25 cellular contexts compared by ENCODE assay signal in the genomic region with DNA sequence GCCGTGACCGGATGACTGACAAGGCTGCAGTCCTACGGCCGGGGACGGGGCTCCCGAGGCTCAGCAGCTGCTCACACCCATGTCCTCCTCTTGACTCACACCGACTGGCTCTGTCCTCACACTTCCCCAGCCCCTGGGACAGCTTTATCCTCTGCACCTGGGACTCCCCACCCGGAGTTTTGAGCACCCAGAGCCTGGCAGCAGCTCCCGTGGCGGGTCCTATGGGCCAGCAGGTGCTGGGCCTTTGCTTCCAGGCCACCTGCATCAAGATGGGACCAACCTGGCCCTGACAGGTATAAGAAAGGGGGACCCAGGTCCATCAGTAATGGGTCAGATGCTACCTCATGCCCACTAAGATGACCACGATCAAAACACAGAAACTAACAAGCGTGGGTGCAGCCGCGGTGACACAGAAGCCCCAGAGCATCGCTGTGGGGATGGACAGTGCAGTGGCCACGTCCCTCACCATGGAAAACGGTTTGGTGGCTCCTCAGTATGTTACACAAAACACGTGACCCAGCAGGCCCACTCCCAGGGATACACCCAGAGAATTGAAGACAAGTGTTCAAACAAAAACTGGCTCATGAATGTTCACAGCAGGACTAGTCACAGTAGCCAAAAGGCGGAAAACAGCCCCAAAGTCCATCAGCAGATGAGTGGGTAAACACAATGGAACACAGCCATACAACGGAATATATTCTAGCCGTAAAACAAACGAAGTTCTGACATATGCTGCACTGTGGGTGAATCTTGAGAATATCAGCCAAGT. TPM values are rescaled to one million over a fixed set of nuclear protein-coding genes. Genes with fewer than 3 reads are reported as not detected.
DNase-seq lines count a peak whose midpoint lies in the region; ATAC-seq and TF ChIP-seq lines count a peak whose summit lies in the region.
"Had no signal": no experiment of that assay in that cellular context is flagged by ENCODE, and none has a peak within 500 bp of the region (broad histone marks: within the 10 kb centered on the region; RNA-seq: fewer than 3 reads in every experiment).

No MANE protein-coding gene starts in this region.

- H3K4me1 Mint-ChIP-seq in activated naive CD8-positive, alpha-beta T cell treated with anti-CD3 and anti-CD28 coated beads, Interleukin-2, amount 50 U/mL, for 24 hours: peaks cover 22% of the 10 kb centered on the region
- peaks cover 14% of the 10 kb centered on the region for H3K4me1 Mint-ChIP-seq in activated naive CD8-positive, alpha-beta T cell treated with anti-CD3 and anti-CD28 coated beads for 36 hours
- H3K4me1 Mint-ChIP-seq in brain (peaks cover 22% of the 10 kb centered on the region), nephron (peaks cover 24% of the 10 kb centered on the region)
- H3K4me1 Mint-ChIP-seq in stimulated activated naive CD8-positive, alpha-beta T cell treated with anti-CD3 and anti-CD28 coated beads, Interleukin-15, amount 100 ng/mL, for 72 hours: peaks cover 37% of the 10 kb centered on the region

- no peaks in the 10 kb centered on the region for H3K36me3 ChIP-seq in mucosa of descending colon (ENCODE audit: low read depth)
- H3K36me3 ChIP-seq: BLaER1, Peyer's patch had no signal

- no peak overlapping the region for H3K4me3 ChIP-seq in mucosa of descending colon
- H3K4me3 ChIP-seq: BLaER1, Peyer's patch, SJSA1 had no signal

- H3K4me1 ChIP-seq in mucosa of descending colon (ENCODE audit: low read depth): peaks cover 35% of the 10 kb centered on the region

- H3K27me3 Mint-ChIP-seq in activated naive CD8-positive, alpha-beta T cell treated with anti-CD3 and anti-CD28 coated beads, Interleukin-2, amount 50 U/mL, for 24 hours: peaks cover 12% of the 10 kb centered on the region
- peaks cover 21% of the 10 kb centered on the region for H3K27me3 Mint-ChIP-seq in activated naive CD8-positive, alpha-beta T cell treated with anti-CD3 and anti-CD28 coated beads for 36 hours
- H3K27me3 Mint-ChIP-seq in brain (peaks cover 50% of the 10 kb centered on the region), nephron (ENCODE audit: low read depth) (peaks cover 40% of the 10 kb centered on the region)
- peaks cover 30% of the 10 kb centered on the region for H3K27me3 Mint-ChIP-seq in stimulated activated naive CD8-positive, alpha-beta T cell treated with anti-CD3 and anti-CD28 coated beads, Interleukin-15, amount 100 ng/mL, for 72 hours

- intact Hi-C loops in mucosa of descending colon (cut with DNase I, micrococcal nuclease): loop anchor here in 1 of 2 donors (5.0 kb wide), 1 partner anchor 53 kb away; no protein-coding TSS in a partner anchor

- no peak overlapping the region for H3K4me3 Mint-ChIP-seq in activated naive CD8-positive, alpha-beta T cell treated with anti-CD3 and anti-CD28 coated beads, Interleukin-2, amount 50 U/mL, for 24 hours
- no peak overlapping the region for H3K4me3 Mint-ChIP-seq in activated naive CD8-positive, alpha-beta T cell treated with anti-CD3 and anti-CD28 coated beads for 36 hours
- peak overlapping the region in 1 of 5 experiments; percentile 1 for H3K4me3 Mint-ChIP-seq in brain
- H3K4me3 Mint-ChIP-seq in nephron: peak overlapping the region in 1 of 3 experiments; percentile 12
- H3K4me3 Mint-ChIP-seq in stimulated activated naive CD8-positive, alpha-beta T cell treated with anti-CD3 and anti-CD28 coated beads, Interleukin-15, amount 100 ng/mL, for 72 hours: no peak overlapping the region

- H3K27ac Mint-ChIP-seq in activated naive CD8-positive, alpha-beta T cell treated with anti-CD3 and anti-CD28 coated beads, Interleukin-2, amount 50 U/mL, for 24 hours: peak overlapping the region; percentile 32
- H3K27ac Mint-ChIP-seq in activated naive CD8-positive, alpha-beta T cell treated with anti-CD3 and anti-CD28 coated beads for 36 hours: no peak overlapping the region
- H3K27ac Mint-ChIP-seq in brain (peak overlapping the region in 4 of 5 experiments; percentile 33 to 65 (median 46)), nephron (peak overlapping the region in 2 of 3 experiments; percentile 39 to 40)
- no peak overlapping the region for H3K27ac Mint-ChIP-seq in stimulated activated naive CD8-positive, alpha-beta T cell treated with anti-CD3 and anti-CD28 coated beads, Interleukin-15, amount 100 ng/mL, for 72 hours

- DNase-seq in activated naive CD8-positive, alpha-beta T cell treated with anti-CD3 and anti-CD28 coated beads, Interleukin-2, amount 50 U/mL, for 24 hours: no peak
- no peak for DNase-seq in activated naive CD8-positive, alpha-beta T cell treated with anti-CD3 and anti-CD28 coated beads for 36 hours
- DNase-seq in stimulated activated naive CD8-positive, alpha-beta T cell treated with anti-CD3 and anti-CD28 coated beads, Interleukin-15, amount 100 ng/mL, for 72 hours: no peak
- DNase-seq in NCI-H510A (lab: John Stamatoyannopoulos, UW) (no peak), mucosa of descending colon (no peak)
- DNase-seq in stimulated activated CD4-positive, alpha-beta T cell treated with anti-CD3 and anti-CD28 coated beads, Interleukin-1b, Interleukin-23, amount 100 ng/mL, for 48 hours: no peak
- DNase-seq: ACHN, Calu3, DMS153, GDM1, KBM-7, MM.1S, NCI-H1092, NCI-H146, NCI-H2029 treated with DMSO at 0.1 percent for 48 hours, NCI-H226, NCI-H524 treated with DMSO at 0.1 percent for 48 hours, NCI-H82, Peyer's patch had no signal

- TF ChIP-seq CTCF in brain (conservative IDR thresholded peaks at IDR 0.05): no peak
- TF ChIP-seq CTCF in nephron (IDR thresholded peaks at IDR 0.05; ENCODE audit: unreplicated experiment in 3 of 3): no peak
- TF ChIP-seq CTCF in mucosa of descending colon (IDR thresholded peaks at IDR 0.05): no peak

- ATAC-seq in activated naive CD8-positive, alpha-beta T cell treated with anti-CD3 and anti-CD28 coated beads, Interleukin-2, amount 50 U/mL, for 24 hours: no peak
- ATAC-seq in stimulated activated naive CD8-positive, alpha-beta T cell treated with anti-CD3 and anti-CD28 coated beads, Interleukin-15, amount 100 ng/mL, for 72 hours: no peak
- no peak for ATAC-seq in mucosa of descending colon

- no peaks in the 10 kb centered on the region for H3K9me3 Mint-ChIP-seq in activated naive CD8-positive, alpha-beta T cell treated with anti-CD3 and anti-CD28 coated beads, Interleukin-2, amount 50 U/mL, for 24 hours
- H3K9me3 Mint-ChIP-seq in activated naive CD8-positive, alpha-beta T cell treated with anti-CD3 and anti-CD28 coated beads for 36 hours: no peaks in the 10 kb centered on the region
- H3K9me3 Mint-ChIP-seq in brain (peaks cover 0 to 3% (median 0%) of the 10 kb centered on the region in 5 experiments), nephron (no peaks in the 10 kb centered on the region)
- H3K9me3 Mint-ChIP-seq in stimulated activated naive CD8-positive, alpha-beta T cell treated with anti-CD3 and anti-CD28 coated beads, Interleukin-15, amount 100 ng/mL, for 72 hours: no peaks in the 10 kb centered on the region
- H3K9me3 Mint-ChIP-seq: CD8-positive, alpha-beta memory T cell had no signal

- no peaks in the 10 kb centered on the region for H3K36me3 Mint-ChIP-seq in activated naive CD8-positive, alpha-beta T cell treated with anti-CD3 and anti-CD28 coated beads, Interleukin-2, amount 50 U/mL, for 24 hours (ENCODE audit: low read depth)
- no peaks in the 10 kb centered on the region for H3K36me3 Mint-ChIP-seq in activated naive CD8-positive, alpha-beta T cell treated with anti-CD3 and anti-CD28 coated beads for 36 hours
- H3K36me3 Mint-ChIP-seq in brain (no peaks in the 10 kb centered on the region), nephron (ENCODE audit: low read depth) (no peaks in the 10 kb centered on the region)
- H3K36me3 Mint-ChIP-seq: CD8-positive, alpha-beta memory T cell had no signal

- no peaks in the 10 kb centered on the region for H3K9me3 ChIP-seq in mucosa of descending colon
- H3K9me3 ChIP-seq: BLaER1, Peyer's patch had no signal

RNA-seq across cellular contexts. Expression of gene NOTUM, which starts 3.3 kb away (rescaled TPM):
- under 1 TPM; 0.19 to 0.36 TPM for total RNA-seq in activated naive CD8-positive, alpha-beta T cell treated with anti-CD3 and anti-CD28 coated beads for 36 hours
- 1.0 TPM for polyA plus RNA-seq in brain (ENCODE audit: insufficient read depth, low read depth, low replicate concordance)
- under 1 TPM in 1 of 3 donors, not detected in 2; 0.13 TPM for total RNA-seq in mucosa of descending colon
- total RNA-seq: Calu3 had no signal
- polyA plus RNA-seq: CD8-positive, alpha-beta memory T cell had no signal

RNA-seq across cellular contexts. Expression of gene ASPSCR1, which starts 13.2 kb away (rescaled TPM):
- 10 to 100 TPM; 21.7 to 22.5 TPM for total RNA-seq in activated naive CD8-positive, alpha-beta T cell treated with anti-CD3 and anti-CD28 coated beads for 36 hours
- 43.0 TPM for polyA plus RNA-seq in brain (ENCODE audit: insufficient read depth, low read depth, low replicate concordance)
- total RNA-seq in mucosa of descending colon: 10 to 100 TPM; 33.1 to 35.2 (median 34.5) TPM

RNA-seq across cellular contexts. Expression of gene MYADML2, which starts 17.2 kb away (rescaled TPM):
- not detected for total RNA-seq in activated naive CD8-positive, alpha-beta T cell treated with anti-CD3 and anti-CD28 coated beads for 36 hours
- 1.1 TPM for polyA plus RNA-seq in brain (ENCODE audit: insufficient read depth, low read depth, low replicate concordance)
- under 1 TPM in 1 of 3 donors, not detected in 2; 0.13 TPM for total RNA-seq in mucosa of descending colon
- total RNA-seq: Calu3; CD8-positive, alpha-beta memory T cell; Daoy; SJSA1 had no signal
- polyA plus RNA-seq: CD8-positive, alpha-beta memory T cell had no signal

RNA-seq across cellular contexts. Expression of gene PYCR1, which starts 27.2 kb away (rescaled TPM):
- total RNA-seq in activated naive CD8-positive, alpha-beta T cell treated with anti-CD3 and anti-CD28 coated beads for 36 hours: 100 to 1,000 TPM; 158 to 169 TPM
- 63.9 TPM for polyA plus RNA-seq in brain (ENCODE audit: insufficient read depth, low read depth, low replicate concordance)
- total RNA-seq in mucosa of descending colon: 10 to 100 TPM; 14.7 to 35.0 (median 28.2) TPM

RNA-seq across cellular contexts. Expression of gene MAFG, which starts 36.7 kb away (rescaled TPM):
- 10 to 100 TPM; 18.4 to 19.2 TPM for total RNA-seq in activated naive CD8-positive, alpha-beta T cell treated with anti-CD3 and anti-CD28 coated beads for 36 hours
- polyA plus RNA-seq in brain (ENCODE audit: insufficient read depth, low read depth, low replicate concordance): 19.6 TPM
- 10 to 100 TPM; 17.4 to 34.0 (median 21.1) TPM for total RNA-seq in mucosa of descending colon

Comparison
In these comparisons a context has a peak if more than half of its experiments do, and no peak if none do; other contexts are left out.
1. H3K27ac Mint-ChIP-seq: peak in activated naive CD8-positive, alpha-beta T cell treated with anti-CD3 and anti-CD28 coated beads, Interleukin-2, amount 50 U/mL, for 24 hours (single experiment), brain (4 of 5) and nephron (2 of 3); none in activated naive CD8-positive, alpha-beta T cell treated with anti-CD3 and anti-CD28 coated beads for 36 hours (single experiment) and stimulated activated naive CD8-positive, alpha-beta T cell treated with anti-CD3 and anti-CD28 coated beads, Interleukin-15, amount 100 ng/mL, for 72 hours (0 of 2).